In genomic region chr6:10655508-10656055, GRCh38 we compare ENCODE assay signal across 2 cellular contexts.
TF ChIP-seq lines count a peak whose summit lies in the region.

No MANE protein-coding gene starts in this region.

TF ChIP-seq in GM12891, 5 proteins besides CTCF, POLR2A, EP300 and RAD21:
- TF ChIP-seq POU2F2 (IDR thresholded peaks at IDR 0.05; ENCODE audit: low read depth, low read length) (no peak), SPI1 (IDR thresholded peaks at IDR 0.05; ENCODE audit: low read depth, low read length) (no peak), PAX5 (IDR thresholded peaks at IDR 0.05; ENCODE audit: insufficient read depth, low read length, severe bottlenecking) (no peak), TAF1 (IDR thresholded peaks at IDR 0.05; ENCODE audit: low read depth, low read length) (no peak), POLR2AphosphoS5 (IDR thresholded peaks at IDR 0.05; ENCODE audit: low read depth, low read length) (no peak)

TF ChIP-seq in K562, 482 proteins besides CTCF, POLR2A, EP300 and RAD21:
- TF ChIP-seq CXXC5 (CRISPR knock-in tag; IDR thresholded peaks at IDR 0.05), result no peak
TF ChIP-seq in K562: peak in this region for 0.
